In genomic region chr17:70114405-70114804, GRCh38 we compare ENCODE assay signal across 21 cellular contexts. TPM values are rescaled to one million over a fixed set of nuclear protein-coding genes. Genes with fewer than 3 reads are reported as not detected.
"Had no signal": no experiment of that assay in that cellular context is flagged by ENCODE, and none has a peak within 500 bp of the region (broad histone marks: within the 10 kb centered on the region; RNA-seq: fewer than 3 reads in every experiment).

No MANE protein-coding gene starts in this region.

- H3K27me3 ChIP-seq: MG63 had no signal

- H3K36me3 ChIP-seq: MG63 had no signal

- ATAC-seq: HepG2 had no signal

- DNase-seq: IMR-90, Karpas-422, KG1, MG63, NCI-H1092, NCI-H1105 treated with DMSO at 0.1 percent for 48 hours, NCI-H1417 treated with DMSO at 0.1 percent for 48 hours, NCI-H146, NCI-H1694 treated with DMSO at 0.1 percent for 48 hours, NCI-H1930, NCI-H2081, NCI-H2107, NCI-H2227 treated with DMSO at 0.1 percent for 48 hours, NCI-H69, NCI-H774, RPMI8226, SHP77, SK-N-SH had no signal

- H3K9me3 ChIP-seq: SK-N-SH had no signal

- H3K4me3 ChIP-seq: MG63 had no signal

RNA-seq across cellular contexts. Expression of gene KCNJ16, which starts 39.4 kb away (rescaled TPM):
- total RNA-seq: HepG2, HT1080, IMR-90, NCI-H460 had no signal

RNA-seq across cellular contexts. Expression of gene KCNJ2, which starts 54.9 kb away (rescaled TPM):
- total RNA-seq: HepG2 had no signal
